12 cellular contexts compared by ENCODE assay signal in the genomic region with DNA sequence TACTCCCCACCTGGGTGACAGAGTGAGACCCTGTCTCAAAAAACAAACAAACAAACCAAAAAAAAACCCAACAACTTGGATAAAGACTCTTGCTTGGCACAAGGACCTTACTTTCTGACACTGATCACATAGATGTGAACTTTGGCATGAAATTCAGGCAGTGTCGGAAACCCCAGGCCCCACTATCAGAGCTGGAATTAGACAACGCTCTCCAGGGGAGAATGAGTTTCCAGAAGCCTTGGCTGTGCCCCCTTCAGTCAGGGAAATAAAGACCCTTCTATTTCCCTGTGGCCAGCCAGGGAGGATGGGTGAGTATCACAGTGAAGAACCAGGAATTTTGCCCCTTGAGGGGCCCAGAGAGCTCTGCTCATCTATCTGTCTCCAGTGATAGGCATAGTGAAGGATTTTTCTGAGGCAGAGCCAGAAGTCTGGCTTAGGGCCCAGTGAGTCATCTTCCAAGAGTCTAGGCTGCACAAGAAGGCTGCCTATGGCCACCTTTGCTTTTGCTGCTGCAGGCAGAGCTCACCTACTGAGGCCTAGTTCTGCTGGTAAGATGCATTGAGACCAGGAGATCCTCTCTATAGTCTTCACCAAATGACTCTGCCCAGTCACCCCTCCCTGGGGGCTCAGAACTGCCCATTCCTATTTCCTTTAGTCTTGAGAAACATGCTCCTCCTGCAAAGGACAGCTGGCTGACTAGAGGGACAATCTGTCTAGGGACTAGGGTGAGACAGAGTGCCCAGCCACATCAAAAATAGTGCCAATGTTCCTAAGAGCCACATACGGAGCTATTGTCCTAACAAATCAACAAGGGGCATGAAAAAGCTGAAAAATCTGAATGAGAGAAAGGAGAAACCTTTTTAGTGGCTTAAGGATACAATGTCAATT. TPM values are rescaled to one million over a fixed set of nuclear protein-coding genes. Genes with fewer than 3 reads are reported as not detected.
A peak's percentile ranks its signal among the peaks of the same experiment; 100 is the strongest.
DNase-seq lines count a peak whose midpoint lies in the region; ATAC-seq and TF ChIP-seq lines count a peak whose summit lies in the region.
"Had no signal": no experiment of that assay in that cellular context is flagged by ENCODE, and none has a peak within 500 bp of the region (broad histone marks: within the 10 kb centered on the region; RNA-seq: fewer than 3 reads in every experiment).

No MANE protein-coding gene starts in this region.

- H3K27ac ChIP-seq in PC-3 (ENCODE audit: low read length) (no peak overlapping the region), osteoblast (ENCODE audit: low read depth, low read length) (no peak overlapping the region), esophagus squamous epithelium (no peak overlapping the region)

- no peak overlapping the region for H3K27ac Mint-ChIP-seq in Calu3 (ENCODE audit: unreplicated experiment)
- H3K27ac Mint-ChIP-seq: activated CD4-positive, alpha-beta T cell treated with anti-CD3 and anti-CD28 coated beads, Interleukin-2, amount 10 ng/mL, durations not matched to agents 7 days and 5 days; dendritic cell treated with granulocyte-macrophage colony-stimulating factor and Interleukin-4, amounts not matched to agents 40 ng/mL and 50 ng/mL, for 4 days had no signal

- H3K4me2 ChIP-seq in PC-3 (ENCODE audit: low read length) (0 out of 2 replicates have a peak overlapping the region, but pooled peaks have one; percentile 20), osteoblast (ENCODE audit: insufficient read depth, low read length) (no peak overlapping the region)

- DNase-seq in Calu3 (peak; percentile 66), PC-3 (peak; percentile 80), fibroblast of peridontal ligament (ENCODE audit: extremely low read depth) (peak; percentile 82), osteoblast (ENCODE audit: insufficient read length, low spot score, missing footprints) (peak; percentile 93), SK-N-DZ (ENCODE audit: low spot score) (no peak), esophagus squamous epithelium (lab: John Stamatoyannopoulos, UW) (no peak)
- DNase-seq in activated CD4-positive, alpha-beta T cell treated with anti-CD3 and anti-CD28 coated beads, Interleukin-2, amount 50 U/mL, for 48 hours = no peak
- DNase-seq: activated CD4-positive, alpha-beta T cell treated with anti-CD3 and anti-CD28 coated beads, Interleukin-2, amount 10 ng/mL, durations not matched to agents 7 days and 5 days; DND-41; NCI-H2081 treated with DMSO at 0.1 percent for 48 hours had no signal

- H3K4me3 ChIP-seq in PC-3 (ENCODE audit: low read length) = no peak overlapping the region
- no peak overlapping the region for H3K4me3 ChIP-seq in osteoblast (ENCODE audit: insufficient read depth, low read length)
- H3K4me3 ChIP-seq in esophagus squamous epithelium = no peak overlapping the region

- H3F3A ChIP-seq in PC-3 (ENCODE audit: low read length, unreplicated experiment) = no peaks in the 10 kb centered on the region

- H3K4me1 Mint-ChIP-seq in Calu3 (ENCODE audit: low read depth, unreplicated experiment) = peaks cover 3% of the 10 kb centered on the region
- H3K4me1 Mint-ChIP-seq: activated CD4-positive, alpha-beta T cell treated with anti-CD3 and anti-CD28 coated beads, Interleukin-2, amount 10 ng/mL, durations not matched to agents 7 days and 5 days had no signal

- WGBS in esophagus squamous epithelium, 2 donors = 67 to 75% methylated on average over 3 of the region's 3 CpGs

- no peaks in the 10 kb centered on the region for H4K20me1 ChIP-seq in PC-3 (ENCODE audit: low read length)
- H4K20me1 ChIP-seq in osteoblast (ENCODE audit: insufficient read depth, low read length) = no peaks in the 10 kb centered on the region

- no peaks in the 10 kb centered on the region for H3K9me3 ChIP-seq in PC-3 (ENCODE audit: low read length)
- no peaks in the 10 kb centered on the region for H3K9me3 ChIP-seq in osteoblast (ENCODE audit: low read depth, low read length)
- H3K9me3 ChIP-seq in esophagus squamous epithelium = no peaks in the 10 kb centered on the region

- no peaks in the 10 kb centered on the region for H3K9me3 Mint-ChIP-seq in Calu3 (ENCODE audit: low read depth, unreplicated experiment)
- H3K9me3 Mint-ChIP-seq: activated CD4-positive, alpha-beta T cell treated with anti-CD3 and anti-CD28 coated beads, Interleukin-2, amount 10 ng/mL, durations not matched to agents 7 days and 5 days; dendritic cell treated with granulocyte-macrophage colony-stimulating factor and Interleukin-4, amounts not matched to agents 40 ng/mL and 50 ng/mL, for 4 days had no signal

- POLR2A ChIA-PET in PC-3 (lab: Charles Lee; ENCODE audit: unreplicated experiment) = no interaction called here

- H3K79me2 ChIP-seq in PC-3 (ENCODE audit: low read length) = no peaks in the 10 kb centered on the region
- H3K79me2 ChIP-seq in osteoblast (ENCODE audit: insufficient read depth, low read length) = no peaks in the 10 kb centered on the region

- TF ChIP-seq CTCF in Calu3 (IDR thresholded peaks at IDR 0.05; ENCODE audit: unreplicated experiment) (no peak), PC-3 (conservative IDR thresholded peaks at IDR 0.05; ENCODE audit: low read depth, low read length) (no peak), osteoblast (IDR thresholded peaks at IDR 0.05; ENCODE audit: extremely low read depth, low read depth, low read length) (no peak), esophagus squamous epithelium (IDR thresholded peaks at IDR 0.05) (no peak)

- no peaks in the 10 kb centered on the region for H3K27me3 Mint-ChIP-seq in Calu3 (ENCODE audit: unreplicated experiment)
- H3K27me3 Mint-ChIP-seq: dendritic cell treated with granulocyte-macrophage colony-stimulating factor and Interleukin-4, amounts not matched to agents 40 ng/mL and 50 ng/mL, for 4 days had no signal

- no peaks in the 10 kb centered on the region for H3K36me3 ChIP-seq in PC-3 (ENCODE audit: low read depth, low read length)
- H3K36me3 ChIP-seq in osteoblast (ENCODE audit: insufficient read depth, low read length) = no peaks in the 10 kb centered on the region
- H3K36me3 ChIP-seq in esophagus squamous epithelium = no peaks in the 10 kb centered on the region

- no peaks in the 10 kb centered on the region for H3K9me2 ChIP-seq in PC-3 (replicated peaks; ENCODE audit: low read length)

- no peak overlapping the region for H3K9ac ChIP-seq in PC-3 (ENCODE audit: low read length)

- TF ChIP-seq POLR2A in esophagus squamous epithelium (IDR thresholded peaks at IDR 0.05) = no peak

- intact Hi-C loops in Calu3 (cut with micrococcal nuclease; ENCODE audit: unreplicated experiment) = no loop called here
- intact Hi-C loops in PC-3 (cut with micrococcal nuclease) = no loop called here
- intact Hi-C loops in esophagus squamous epithelium (cut with DNase I) = no loop called here

- H3K4me1 ChIP-seq in PC-3 (ENCODE audit: insufficient read depth, low read length) = peaks cover 10% of the 10 kb centered on the region
- peaks cover 10% of the 10 kb centered on the region for H3K4me1 ChIP-seq in osteoblast (ENCODE audit: insufficient read depth, low read length)
- H3K4me1 ChIP-seq in esophagus squamous epithelium = peaks cover 0 to 11% (median 6%) of the 10 kb centered on the region in 3 donors

- BruUV-seq in Calu3 (replicated peaks; lab: Mats Ljungman, UMichigan) (no TSS peak), PC-3 (replicated peaks; lab: Mats Ljungman, UMichigan) (no TSS peak)

- H3K4me3 Mint-ChIP-seq in Calu3 (ENCODE audit: low read depth, unreplicated experiment) = no peak overlapping the region
- H3K4me3 Mint-ChIP-seq: activated CD4-positive, alpha-beta T cell treated with anti-CD3 and anti-CD28 coated beads, Interleukin-2, amount 10 ng/mL, durations not matched to agents 7 days and 5 days; dendritic cell treated with granulocyte-macrophage colony-stimulating factor and Interleukin-4, amounts not matched to agents 40 ng/mL and 50 ng/mL, for 4 days had no signal

- H3K27me3 ChIP-seq in PC-3 (ENCODE audit: low read length) (no peaks in the 10 kb centered on the region), osteoblast (ENCODE audit: insufficient read depth, low read length) (no peaks in the 10 kb centered on the region), esophagus squamous epithelium (no peaks in the 10 kb centered on the region)

- H3K36me3 Mint-ChIP-seq in Calu3 (ENCODE audit: insufficient read depth, unreplicated experiment) = no peaks in the 10 kb centered on the region

- peak; percentile 88 for ATAC-seq in PC-3
- no peak for ATAC-seq in HG03432 (IDR thresholded peaks at IDR 0.05; ENCODE audit: unreplicated experiment)

- CTCF ChIA-PET in Calu3 (lab: Charles Lee) (interaction anchor here (0.6 to 1.5 kb wide), 5 partner anchors 14 to 54 kb away, joined by 3 to 10 read pairs (median 3); a partner anchor contains a TSS), PC-3 (lab: Charles Lee) (no interaction called here)

- H2AFZ ChIP-seq in PC-3 (ENCODE audit: low read length) (no peak overlapping the region), osteoblast (ENCODE audit: low read length) (no peak overlapping the region)

RNA-seq across cellular contexts. Expression of a gene that starts 40.2 kb away (rescaled TPM):
- 43.7 and 51.6 TPM in 2 replicates for total RNA-seq in Calu3 (2022)
- 29.7 and 38.2 TPM in 2 replicates for total RNA-seq in PC-3 (2014; rRNA removed)
- 17.4 and 20.3 TPM in 2 replicates for total RNA-seq in osteoblast
- polyA plus RNA-seq in SK-N-DZ (2014; cell fraction: cytosol; rRNA removed) = 88.4 and 126 TPM in 2 replicates
- polyA plus RNA-seq in SK-N-DZ (2014; cell fraction: nucleus; rRNA removed) = 17.5 and 20.1 TPM in 2 replicates
- 10 to 100 TPM in 3 of 4 donors, 1 to 10 TPM in 1; 6.9 to 28.3 (median 13.2) TPM for total RNA-seq in esophagus squamous epithelium

Comparison
In these comparisons a context has a peak if more than half of its experiments do, and no peak if none do; other contexts are left out.
1. DNase-seq: peak in Calu3 (single experiment), PC-3 (single experiment), fibroblast of peridontal ligament (single experiment) and osteoblast (single experiment); none in SK-N-DZ (single experiment), esophagus squamous epithelium (single experiment) and activated CD4-positive, alpha-beta T cell treated with anti-CD3 and anti-CD28 coated beads, Interleukin-2, amount 50 U/mL, for 48 hours (0 of 2).